Comparison of ENCODE assay signal across 30 cellular contexts in genomic region chr12:47373554-47374150, GRCh38.
"Had no signal": no experiment of that assay in that cellular context is flagged by ENCODE, and none has a peak within 500 bp of the region (broad histone marks: within the 10 kb centered on the region; RNA-seq: fewer than 3 reads in every experiment).

No MANE protein-coding gene starts in this region.

- DNase-seq: activated CD4-positive, alpha-beta memory T cell treated with anti-CD3 and anti-CD28 coated beads for 36 hours; activated CD4-positive, alpha-beta T cell treated with anti-CD3 and anti-CD28 coated beads, Interleukin-2, amount 10 ng/mL, durations not matched to agents 24 days and 14 days; activated CD8-positive, alpha-beta memory T cell treated with anti-CD3 and anti-CD28 coated beads, Interleukin-2, amount 50 U/mL, for 4 hours; activated gamma-delta T cell; activated naive CD4-positive, alpha-beta T cell treated with anti-CD3 and anti-CD28 coated beads, Interleukin-2, amount 50 U/mL, for 16 hours; activated T-cell treated with anti-CD3 and anti-CD28 coated beads, Interleukin-2, amount 50 U/mL, for 1 hour; aorta; body of pancreas; endodermal cell; foreskin keratinocyte; heart left ventricle; hypothalamus; immature natural killer cell; kidney; left colon; naive thymus-derived CD4-positive, alpha-beta T cell; ovary; right lobe of liver; stimulated activated CD4-positive, alpha-beta T cell treated with anti-CD3 and anti-CD28 coated beads, Interleukin-12 subunit alpha, Interleukin-12 subunit beta, amount 100 ng/mL, for 4 hours; stimulated activated CD4-positive, alpha-beta T cell treated with anti-CD3 and anti-CD28 coated beads, Interleukin-4, amount 100 ng/mL, for 1 hour; T-helper 1 cell; T1000; WERI-Rb-1 had no signal

- H3K27me3 Mint-ChIP-seq: activated CD4-positive, alpha-beta memory T cell treated with anti-CD3 and anti-CD28 coated beads for 36 hours; activated CD4-positive, alpha-beta T cell treated with anti-CD3 and anti-CD28 coated beads, Interleukin-2, amount 10 ng/mL, durations not matched to agents 24 days and 14 days; naive thymus-derived CD4-positive, alpha-beta T cell; progenitor cell of endocrine pancreas had no signal

- H3K27ac Mint-ChIP-seq: activated CD4-positive, alpha-beta memory T cell treated with anti-CD3 and anti-CD28 coated beads for 36 hours; activated CD4-positive, alpha-beta T cell treated with anti-CD3 and anti-CD28 coated beads, Interleukin-2, amount 10 ng/mL, durations not matched to agents 24 days and 14 days; activated T-helper 1 cell treated with anti-CD3 and anti-CD28 coated beads, Interleukin-12 subunit alpha, Interleukin-12 subunit beta, Interleukin-2, Interleukin-4 antibody, amounts not matched to agents 30 ng/mL and 10 ng/mL and 1 ng/mL, durations not matched to agents 14 hours and 24 hours and 36 hours; endodermal cell; mesothelial cell of epicardium; progenitor cell of endocrine pancreas had no signal

- H3K9me3 ChIP-seq: body of pancreas, esophagus muscularis mucosa, ovary, right lobe of liver, tibial nerve had no signal

- H3K36me3 Mint-ChIP-seq: mesothelial cell of epicardium had no signal

- H3K4me3 Mint-ChIP-seq: activated CD4-positive, alpha-beta memory T cell treated with anti-CD3 and anti-CD28 coated beads for 36 hours; activated CD4-positive, alpha-beta T cell treated with anti-CD3 and anti-CD28 coated beads, Interleukin-2, amount 10 ng/mL, durations not matched to agents 24 days and 14 days; activated T-helper 1 cell treated with anti-CD3 and anti-CD28 coated beads, Interleukin-12 subunit alpha, Interleukin-12 subunit beta, Interleukin-2, Interleukin-4 antibody, amounts not matched to agents 30 ng/mL and 10 ng/mL and 1 ng/mL, durations not matched to agents 14 hours and 24 hours and 36 hours; endodermal cell; immature natural killer cell; mesothelial cell of epicardium; naive thymus-derived CD4-positive, alpha-beta T cell had no signal

- H3K4me1 Mint-ChIP-seq: endodermal cell had no signal

- H3K9me3 Mint-ChIP-seq: endodermal cell had no signal

- ATAC-seq: activated CD4-positive, CD25-positive, alpha-beta regulatory T cell treated with anti-CD3 and anti-CD28 coated beads, Interleukin-2, amount 50 U/mL, for 24 hours; body of pancreas; foreskin keratinocyte; heart left ventricle; left colon; naive thymus-derived CD4-positive, alpha-beta T cell; right lobe of liver had no signal

- H3K4me3 ChIP-seq: body of pancreas, coronary artery, esophagus muscularis mucosa, heart left ventricle, ovary, right lobe of liver, tibial nerve had no signal

- H3K27ac ChIP-seq: body of pancreas, coronary artery, esophagus muscularis mucosa, foreskin keratinocyte, heart left ventricle, ovary, right lobe of liver, tibial nerve, WERI-Rb-1 had no signal

- H3K36me3 ChIP-seq: esophagus muscularis mucosa, heart left ventricle, ovary, right lobe of liver, tibial nerve, WERI-Rb-1 had no signal

- H3K27me3 ChIP-seq: body of pancreas, esophagus muscularis mucosa, foreskin keratinocyte, heart left ventricle, ovary, right lobe of liver, tibial nerve had no signal
